In the genomic region with DNA sequence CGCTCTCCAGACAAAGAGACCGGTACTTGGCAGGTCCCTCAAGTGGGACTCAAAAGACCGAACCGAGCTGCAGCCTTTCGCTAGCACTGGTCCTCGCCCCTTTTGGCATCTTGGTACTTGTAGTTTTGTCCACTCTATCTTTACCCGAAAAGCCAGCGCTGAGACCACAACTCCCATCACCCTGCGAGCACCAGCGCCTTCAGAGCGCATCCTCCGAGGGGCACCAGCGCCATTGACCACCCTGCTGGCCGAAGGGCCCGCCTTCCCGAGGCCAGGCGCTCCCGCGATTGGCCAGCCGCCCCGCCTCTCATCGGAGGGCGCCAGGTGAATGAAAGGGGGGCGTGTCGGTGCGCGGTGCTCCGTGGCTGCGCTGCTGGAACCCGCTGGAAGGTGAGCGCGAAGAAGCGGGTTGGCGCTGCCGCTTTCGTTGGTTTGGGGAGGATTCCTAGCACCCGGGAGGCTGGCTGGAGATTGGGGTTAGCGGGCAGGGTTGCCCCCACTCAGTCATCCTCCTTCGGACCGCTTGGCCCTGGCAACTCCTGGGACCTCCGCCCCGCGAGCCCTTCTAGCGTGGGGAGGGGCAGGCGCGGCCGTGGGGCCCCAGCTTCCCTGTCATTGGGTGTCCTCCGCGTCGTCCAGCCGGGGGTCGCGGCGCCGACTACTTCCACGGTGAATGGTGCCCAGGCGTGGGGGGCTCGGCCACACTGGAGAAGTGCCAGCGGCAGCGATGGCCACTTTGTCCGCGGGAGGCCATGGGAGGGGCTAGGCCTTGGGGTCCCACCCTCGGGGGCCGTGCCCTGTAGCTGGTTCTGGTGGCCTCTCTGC, we compare ENCODE assay signal across 9 cellular contexts. TPM values are rescaled to one million over a fixed set of nuclear protein-coding genes. Genes with fewer than 3 reads are reported as not detected.
DNase-seq lines count a peak whose midpoint lies in the region; ATAC-seq, FAIRE-seq and TF ChIP-seq lines count a peak whose summit lies in the region.
"Had no signal": no experiment of that assay in that cellular context is flagged by ENCODE, and none has a peak within 500 bp of the region (broad histone marks: within the 10 kb centered on the region; RNA-seq: fewer than 3 reads in every experiment).

A gene (plus strand): TSS at position 357 of the 825 bp plus-strand sequence. CDS start 5,553 bp downstream, outside the sequence.

- no peaks in the 10 kb centered on the region for H4K20me1 ChIP-seq in astrocyte (ENCODE audit: insufficient read depth, low read length)

- DNase-seq in activated T-cell treated with anti-CD3 and anti-CD28 coated beads for 1 hour (ENCODE audit: low read depth) (peak; percentile 4), activated T-cell treated with anti-CD3 and anti-CD28 coated beads for 4 hours (no peak), astrocyte (ENCODE audit: low read depth) (peak; percentile 56), right atrium auricular region (ENCODE audit: low spot score) (no peak), aorta (peak; percentile 73 to 85), NOMO-1 (lab: John Stamatoyannopoulos, UW; ENCODE audit: unreplicated experiment in 2 of 2) (no peak)

- intact Hi-C loops in aorta (cut with DNase I): no loop called here

- no peaks in the 10 kb centered on the region for H3K9me3 ChIP-seq in astrocyte (ENCODE audit: insufficient read depth, low read depth, low read length)
- H3K9me3 ChIP-seq in right atrium auricular region: peaks cover 0 to under 1% of the 10 kb centered on the region in 2 donors
- H3K9me3 ChIP-seq in parathyroid adenoma (ENCODE audit: control insufficient read depth, low read length): no peaks in the 10 kb centered on the region
- no peaks in the 10 kb centered on the region for H3K9me3 ChIP-seq in aorta (ENCODE audit: control insufficient read depth, low read length)

- H3K4me2 ChIP-seq in astrocyte (ENCODE audit: low read length): peak within 1 kb of the TSS; percentile 83
- peak within 1 kb of the TSS; percentile 75 for H3K4me2 ChIP-seq in parathyroid adenoma (ENCODE audit: low read length)

- peaks cover 3% of the 10 kb centered on the region for H3K9me3 Mint-ChIP-seq in astrocyte (ENCODE audit: unreplicated experiment)

- H3K4me3 ChIP-seq in astrocyte (ENCODE audit: insufficient read depth, low read depth, low read length): peak within 1 kb of the TSS; percentile 65
- peak within 1 kb of the TSS; percentile 37 to 55 for H3K4me3 ChIP-seq in right atrium auricular region
- peak within 1 kb of the TSS; percentile 52 for H3K4me3 ChIP-seq in parathyroid adenoma (ENCODE audit: low read depth, low read length)
- H3K4me3 ChIP-seq in aorta (ENCODE audit: low read length in 2 of 2): peak within 1 kb of the TSS; percentile 14 to 32

- H2AFZ ChIP-seq in astrocyte (ENCODE audit: low read depth, low read length) (peak within 1 kb of the TSS; percentile 84), parathyroid adenoma (peak within 1 kb of the TSS; percentile 80)

- H3K27ac ChIP-seq in astrocyte (ENCODE audit: low read depth, low read length) (no peak within 1 kb of the TSS), right atrium auricular region (no peak within 1 kb of the TSS), parathyroid adenoma (no peak within 1 kb of the TSS), aorta (ENCODE audit: low read depth in 1 of 2, low read length in 2 of 2) (no peak within 1 kb of the TSS)
- H3K27ac ChIP-seq: C4-2B had no signal

- ATAC-seq in aorta (ENCODE audit: low FRiP score): peak; percentile 86

- H3K4me1 Mint-ChIP-seq in astrocyte (ENCODE audit: low read depth, unreplicated experiment): peaks cover 6% of the 10 kb centered on the region

- peak within 1 kb of the TSS; percentile 90 for H3K4me3 Mint-ChIP-seq in astrocyte (ENCODE audit: unreplicated experiment)

- FAIRE-seq in astrocyte (lab: Jason Lieb, UNC): no peak

- H3K4me1 ChIP-seq in astrocyte (ENCODE audit: insufficient read depth, low read length) (peaks cover 10% of the 10 kb centered on the region), right atrium auricular region (peaks cover 0 to 17% of the 10 kb centered on the region in 2 donors), parathyroid adenoma (no peaks in the 10 kb centered on the region), aorta (ENCODE audit: control insufficient read depth in 1 of 2, insufficient read depth in 2 of 2, low read length in 2 of 2) (no peaks in the 10 kb centered on the region)

- no peaks in the 10 kb centered on the region for H3K36me3 ChIP-seq in astrocyte (ENCODE audit: insufficient read depth, low read length)
- H3K36me3 ChIP-seq in right atrium auricular region: no peaks in the 10 kb centered on the region
- no peaks in the 10 kb centered on the region for H3K36me3 ChIP-seq in parathyroid adenoma (ENCODE audit: control insufficient read depth, insufficient read depth, low read length)
- no peaks in the 10 kb centered on the region for H3K36me3 ChIP-seq in aorta (ENCODE audit: control insufficient read depth in 1 of 2, insufficient read depth in 2 of 2, low read length in 1 of 2)

- no peak within 1 kb of the TSS for H3K27ac Mint-ChIP-seq in astrocyte (ENCODE audit: unreplicated experiment)

- H3K79me2 ChIP-seq in astrocyte (ENCODE audit: insufficient read depth, low read length): no peaks in the 10 kb centered on the region
- no peaks in the 10 kb centered on the region for H3K79me2 ChIP-seq in parathyroid adenoma

- H3K27me3 Mint-ChIP-seq in astrocyte (ENCODE audit: low read depth, unreplicated experiment): peaks cover 20% of the 10 kb centered on the region

- H3K36me3 Mint-ChIP-seq in astrocyte (ENCODE audit: low read depth, unreplicated experiment): peaks cover 2% of the 10 kb centered on the region

- H3K9ac ChIP-seq in astrocyte (ENCODE audit: low read length) (peak within 1 kb of the TSS; percentile 7), parathyroid adenoma (no peak within 1 kb of the TSS)

- TF ChIP-seq CTCF in astrocyte (IDR thresholded peaks at IDR 0.05; ENCODE audit: insufficient read depth, low read depth, low read length) (no peak), right atrium auricular region (IDR thresholded peaks at IDR 0.05) (peak in 1 of 2 donors; percentile 28), parathyroid adenoma (IDR thresholded peaks at IDR 0.05) (no peak)

- whole genome bisulfite sequencing in aorta, 2 donors: 1% methylated on average over 58 to 64 of the region's 64 CpGs

- H3K27me3 ChIP-seq in astrocyte (ENCODE audit: insufficient read depth, low read length): peaks cover 28% of the 10 kb centered on the region
- H3K27me3 ChIP-seq in right atrium auricular region: peaks cover 0 to 5% of the 10 kb centered on the region in 2 donors
- no peaks in the 10 kb centered on the region for H3K27me3 ChIP-seq in parathyroid adenoma (ENCODE audit: control insufficient read depth, insufficient read depth, low read length)
- no peaks in the 10 kb centered on the region for H3K27me3 ChIP-seq in aorta (ENCODE audit: control insufficient read depth in 1 of 2, insufficient read depth in 2 of 2, low read length in 1 of 2)

TF ChIP-seq in PFSK-1, 5 proteins besides CTCF, POLR2A, EP300 and RAD21:
- TF ChIP-seq FOXP2 (optimal IDR thresholded peaks at IDR 0.05; ENCODE audit: borderline replicate concordance, extremely low read depth, extremely low read length, insufficient read depth) (peak; percentile 13), POLR2AphosphoS5 (IDR thresholded peaks at IDR 0.05; ENCODE audit: low read depth, low read length) (no peak), SIN3A (IDR thresholded peaks at IDR 0.05; ENCODE audit: borderline replicate concordance, insufficient read depth, low read length) (peak; percentile 86; the same call in 1 of the 2 replicates)

RNA-seq across cellular contexts. Expression of the gene that starts here (rescaled TPM):
- polyA plus RNA-seq in PFSK-1 (2012; ENCODE audit: insufficient read length, low read depth): 0.05 TPM
- total RNA-seq in astrocyte: 0.12 and 0.18 TPM in 2 replicates
- under 1 TPM in 1 of 2 donors, not detected in 1; 0.04 TPM for total RNA-seq in right atrium auricular region
- total RNA-seq in aorta: under 1 TPM in 1 of 2 donors, not detected in 1; 0.03 TPM
- polyA plus RNA-seq in aorta: not detected

Comparison
In these comparisons a context has a peak if more than half of its experiments do, and no peak if none do; other contexts are left out.
1. Peak in DNase-seq, H3K4me3 ChIP-seq, H3K9ac ChIP-seq and H3K4me2 ChIP-seq in astrocyte; RNA of the gene not detected or under 1 TPM.
2. Peak in DNase-seq, ATAC-seq and H3K4me3 ChIP-seq in aorta; RNA of the gene not detected or under 1 TPM.